Comparison of ENCODE assay signal across 11 cellular contexts in the genomic region with DNA sequence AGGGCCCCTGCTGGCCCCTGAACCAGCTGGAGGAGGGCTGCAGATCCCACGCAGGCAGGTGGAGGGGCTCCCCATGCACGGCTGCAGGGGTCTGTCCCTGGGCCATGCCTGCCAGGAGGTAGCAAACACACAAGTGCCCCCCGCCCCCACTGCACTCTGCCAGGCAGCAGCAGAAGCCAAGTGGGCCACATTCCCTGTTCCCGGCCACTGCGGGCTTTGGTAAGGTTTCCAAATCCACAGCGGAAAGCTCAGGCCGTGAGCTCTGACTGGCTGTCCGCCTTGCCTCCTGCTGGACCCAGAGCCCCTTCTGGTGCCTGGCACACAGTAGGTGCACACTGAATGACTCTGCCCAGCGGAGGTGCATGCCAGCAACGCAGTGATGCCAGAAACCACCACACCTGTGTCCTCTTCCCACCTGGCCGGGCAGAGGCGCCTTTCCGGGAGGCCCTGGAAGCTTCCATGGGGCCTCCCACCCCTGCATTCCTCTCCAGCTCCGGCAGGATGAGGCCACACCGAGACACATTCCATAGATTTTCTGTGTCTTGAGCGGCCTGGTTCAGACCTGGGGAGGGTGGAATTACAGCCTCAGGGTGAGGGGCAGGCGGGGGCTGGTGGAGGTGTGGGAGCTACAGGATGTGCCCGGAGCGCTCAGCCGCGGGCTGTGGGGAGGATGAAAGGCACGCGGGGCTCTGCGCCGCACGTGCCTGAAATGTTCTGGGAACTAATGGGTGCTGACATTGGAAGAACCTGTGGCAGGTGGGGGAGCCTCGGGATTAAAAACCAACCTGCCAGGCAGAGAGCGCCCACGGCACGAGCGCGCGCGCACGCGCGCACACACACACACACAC.
DNase-seq lines count a peak whose midpoint lies in the region; ATAC-seq, FAIRE-seq and TF ChIP-seq lines count a peak whose summit lies in the region.
"Had no signal": no experiment of that assay in that cellular context is flagged by ENCODE, and none has a peak within 500 bp of the region (broad histone marks: within the 10 kb centered on the region; RNA-seq: fewer than 3 reads in every experiment).

No MANE protein-coding gene starts in this region.

- POLR2A ChIA-PET in MCF 10A (lab: Yijun Ruan, JAX) = interaction anchor here (1.0 to 1.3 kb wide), 2 partner anchors 10 to 16 kb away, joined by 3 read pairs; no protein-coding TSS in a partner anchor

- in situ Hi-C loops in T47D (cut with HindIII; ENCODE audit: low pct_unique_long_range_greater_than_20kb, low sequenced_read_pairs) = no loop called here

- DNase-seq in T47D (ENCODE audit: low read depth in 1 of 2, low spot score in 1 of 2) (peak; percentile 60 to 73), MCF 10A (ENCODE audit: unreplicated experiment) (no peak), chondrocyte (ENCODE audit: low spot score) (no peak), urothelium cell line (ENCODE audit: low spot score) (peak; percentile 89), NCI-H69 (lab: John Stamatoyannopoulos, UW) (no peak)
- DNase-seq: left cardiac atrium; stimulated activated CD4-positive, alpha-beta T cell treated with anti-CD3 and anti-CD28 coated beads, Interleukin-1b, Interleukin-23, amount 100 ng/mL, for 48 hours had no signal

- peak overlapping the region; percentile 66 for H3K27ac ChIP-seq in layer of hippocampus (ENCODE audit: low read depth, low read length)

- no peaks in the 10 kb centered on the region for H3K27me3 ChIP-seq in layer of hippocampus (ENCODE audit: control insufficient read depth, insufficient read depth, low read length)

- H3K36me3 Mint-ChIP-seq in MCF 10A (ENCODE audit: insufficient read depth, unreplicated experiment) (peaks cover 19% of the 10 kb centered on the region), chondrocyte (ENCODE audit: low read depth) (peaks cover 3% of the 10 kb centered on the region)

- no peaks in the 10 kb centered on the region for H3K9me3 Mint-ChIP-seq in MCF 10A (ENCODE audit: unreplicated experiment)
- no peaks in the 10 kb centered on the region for H3K9me3 Mint-ChIP-seq in chondrocyte (ENCODE audit: low read depth)

- H3K27me3 Mint-ChIP-seq in MCF 10A (ENCODE audit: insufficient read depth, unreplicated experiment) (no peaks in the 10 kb centered on the region), chondrocyte (ENCODE audit: low read depth) (no peaks in the 10 kb centered on the region)

- no TSS peak for BruUV-seq in MCF 10A (replicated peaks; lab: Mats Ljungman, UMichigan)

- H3K4me3 Mint-ChIP-seq in MCF 10A (ENCODE audit: unreplicated experiment) = no peak overlapping the region
- no peak overlapping the region for H3K4me3 Mint-ChIP-seq in chondrocyte (ENCODE audit: unreplicated experiment)

- ATAC-seq in GM18519 (IDR thresholded peaks at IDR 0.05; ENCODE audit: low FRiP score, unreplicated experiment) (no peak), GM19452 (IDR thresholded peaks at IDR 0.05; ENCODE audit: unreplicated experiment) (no peak)

- H3K27ac Mint-ChIP-seq in MCF 10A (ENCODE audit: low read depth, unreplicated experiment) (no peak overlapping the region), chondrocyte (ENCODE audit: unreplicated experiment) (peak overlapping the region; percentile 89)

- CTCF ChIA-PET in MCF 10A (lab: Yijun Ruan, JAX) = interaction anchor here (0.5 to 0.6 kb wide), 3 partner anchors 122 to 463 kb away, joined by 3 read pairs; no protein-coding TSS in a partner anchor

- peak; percentile 17 for FAIRE-seq in urothelium cell line (lab: Jason Lieb, UNC)
- FAIRE-seq: H54 had no signal

- intact Hi-C loops in MCF 10A (cut with micrococcal nuclease) = loop anchor here (10.0 kb wide), 1 partner anchor 466 kb away; no protein-coding TSS in a partner anchor

- TF ChIP-seq CTCF in MCF 10A (IDR thresholded peaks at IDR 0.05; ENCODE audit: unreplicated experiment) (no peak), chondrocyte (IDR thresholded peaks at IDR 0.05) (no peak)

- peaks cover 45% of the 10 kb centered on the region for H3K4me1 Mint-ChIP-seq in MCF 10A (ENCODE audit: insufficient read depth, unreplicated experiment)
- peaks cover 71% of the 10 kb centered on the region for H3K4me1 Mint-ChIP-seq in chondrocyte (ENCODE audit: low read depth)

Comparison
In these comparisons a context has a peak if more than half of its experiments do, and no peak if none do; other contexts are left out.
1. DNase-seq: peak in T47D (2 of 2) and urothelium cell line (single experiment); none in MCF 10A (single experiment), chondrocyte (single experiment) and NCI-H69 (single experiment).